7 cellular contexts compared by ENCODE assay signal in the genomic region with DNA sequence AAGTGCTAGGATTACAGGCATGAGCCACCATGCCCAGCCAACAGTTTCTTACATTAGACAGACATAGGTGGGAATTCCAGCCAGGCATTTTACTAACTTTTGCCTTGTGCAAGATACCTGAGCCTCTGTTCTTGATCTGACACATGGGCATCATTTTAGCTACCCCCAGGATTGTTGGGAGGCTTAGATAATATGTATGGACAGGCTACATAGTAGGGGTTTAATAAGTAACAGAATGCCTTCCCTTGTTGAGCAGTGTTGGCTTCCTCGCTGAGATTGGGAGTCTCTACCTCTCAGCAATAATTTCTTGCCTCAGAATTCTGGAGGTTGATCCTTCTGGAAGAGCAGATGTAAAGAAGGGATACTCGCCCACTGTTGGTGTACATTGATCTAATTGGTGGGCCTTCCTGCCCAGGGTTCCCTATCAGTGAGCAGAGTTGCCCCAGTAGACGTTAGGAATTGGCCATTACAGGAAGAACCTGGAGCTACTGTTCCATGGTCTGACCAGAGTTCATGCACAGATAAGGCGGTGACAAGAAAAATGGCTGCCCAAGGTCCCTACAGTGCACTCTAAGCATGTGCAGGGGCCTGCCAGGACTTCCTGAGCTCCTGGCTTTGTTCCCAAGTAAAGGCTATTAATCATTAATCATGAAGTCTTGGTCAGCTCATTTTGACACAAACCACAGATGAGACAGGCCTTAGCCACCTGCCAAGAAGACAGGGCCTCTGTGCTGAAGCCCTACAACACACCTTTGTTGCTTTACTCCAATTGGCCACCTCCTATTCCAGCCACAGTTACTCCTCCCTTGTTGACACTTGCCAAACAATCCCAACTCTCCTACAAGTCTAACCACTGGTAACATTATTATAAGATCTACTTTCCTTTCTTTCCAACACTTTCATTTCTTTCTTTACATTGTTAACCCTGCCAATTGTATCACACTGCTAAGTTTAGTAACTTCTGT. TPM values are rescaled to one million over a fixed set of nuclear protein-coding genes. Genes with fewer than 3 reads are reported as not detected.
DNase-seq lines count a peak whose midpoint lies in the region; ATAC-seq and TF ChIP-seq lines count a peak whose summit lies in the region.

No MANE protein-coding gene starts in this region.

- no peaks in the 10 kb centered on the region for H3K9me3 ChIP-seq in duodenal mucosa (ENCODE audit: control insufficient read depth in 1 of 2, low read length in 2 of 2)

- H3K4me1 Mint-ChIP-seq in progenitor cell of endocrine pancreas (ENCODE audit: low read depth) = peaks cover 30% of the 10 kb centered on the region

- H3K9me3 Mint-ChIP-seq in progenitor cell of endocrine pancreas (ENCODE audit: low read depth) = no peaks in the 10 kb centered on the region

- H3K4me3 ChIP-seq in duodenal mucosa (ENCODE audit: low read depth in 1 of 2, low read length in 2 of 2) = peak overlapping the region in 1 of 2 donors; percentile 19

- peaks cover 9% of the 10 kb centered on the region for H3K36me3 Mint-ChIP-seq in progenitor cell of endocrine pancreas (ENCODE audit: insufficient read depth)

- no peaks in the 10 kb centered on the region for H3K27me3 Mint-ChIP-seq in progenitor cell of endocrine pancreas

- peaks cover 9 to 15% of the 10 kb centered on the region in 2 donors for H3K36me3 ChIP-seq in duodenal mucosa (ENCODE audit: control insufficient read depth in 1 of 2, insufficient read depth in 2 of 2, low read length in 2 of 2)

- peak overlapping the region; percentile 76 for H3K27ac ChIP-seq in duodenal mucosa (ENCODE audit: low read depth, low read length)

- ATAC-seq in GM19452 (IDR thresholded peaks at IDR 0.05; ENCODE audit: unreplicated experiment) (peak; percentile 61), GM21360 (IDR thresholded peaks at IDR 0.05; ENCODE audit: unreplicated experiment) (no peak)

- H3K4me3 Mint-ChIP-seq in progenitor cell of endocrine pancreas (ENCODE audit: low read depth) = no peak overlapping the region

- H3K9ac ChIP-seq in duodenal mucosa (ENCODE audit: low read depth in 1 of 2, low read length in 2 of 2) = peak overlapping the region; percentile 36 to 40

- H3K27ac Mint-ChIP-seq in progenitor cell of endocrine pancreas = peak overlapping the region; percentile 81

- TF ChIP-seq RAD21 in Ishikawa (IDR thresholded peaks at IDR 0.05; ENCODE audit: low read depth) = no peak

- H3K4me1 ChIP-seq in duodenal mucosa (ENCODE audit: control insufficient read depth in 1 of 2, insufficient read depth in 2 of 2, low read length in 2 of 2) = peaks cover 50 to 51% of the 10 kb centered on the region in 2 donors

- no peak for TF ChIP-seq CTCF in progenitor cell of endocrine pancreas (IDR thresholded peaks at IDR 0.05; ENCODE audit: unreplicated experiment)

- DNase-seq in progenitor cell of endocrine pancreas (ENCODE audit: low spot score, unreplicated experiment) (no peak), retina (no peak), SIG-M5 treated with dmso at 0.1 percent for 504 hours (lab: John Stamatoyannopoulos, UW; ENCODE audit: unreplicated experiment) (no peak)

- TF ChIP-seq EP300 in Ishikawa (IDR thresholded peaks at IDR 0.05; ENCODE audit: borderline replicate concordance) = no peak

- H3K27me3 ChIP-seq in duodenal mucosa (ENCODE audit: control insufficient read depth in 1 of 2, insufficient read depth in 2 of 2, low read length in 2 of 2) = no peaks in the 10 kb centered on the region

TF ChIP-seq in Ishikawa, 13 proteins besides CTCF, POLR2A, EP300 and RAD21:
- TF ChIP-seq, protein P1, sequence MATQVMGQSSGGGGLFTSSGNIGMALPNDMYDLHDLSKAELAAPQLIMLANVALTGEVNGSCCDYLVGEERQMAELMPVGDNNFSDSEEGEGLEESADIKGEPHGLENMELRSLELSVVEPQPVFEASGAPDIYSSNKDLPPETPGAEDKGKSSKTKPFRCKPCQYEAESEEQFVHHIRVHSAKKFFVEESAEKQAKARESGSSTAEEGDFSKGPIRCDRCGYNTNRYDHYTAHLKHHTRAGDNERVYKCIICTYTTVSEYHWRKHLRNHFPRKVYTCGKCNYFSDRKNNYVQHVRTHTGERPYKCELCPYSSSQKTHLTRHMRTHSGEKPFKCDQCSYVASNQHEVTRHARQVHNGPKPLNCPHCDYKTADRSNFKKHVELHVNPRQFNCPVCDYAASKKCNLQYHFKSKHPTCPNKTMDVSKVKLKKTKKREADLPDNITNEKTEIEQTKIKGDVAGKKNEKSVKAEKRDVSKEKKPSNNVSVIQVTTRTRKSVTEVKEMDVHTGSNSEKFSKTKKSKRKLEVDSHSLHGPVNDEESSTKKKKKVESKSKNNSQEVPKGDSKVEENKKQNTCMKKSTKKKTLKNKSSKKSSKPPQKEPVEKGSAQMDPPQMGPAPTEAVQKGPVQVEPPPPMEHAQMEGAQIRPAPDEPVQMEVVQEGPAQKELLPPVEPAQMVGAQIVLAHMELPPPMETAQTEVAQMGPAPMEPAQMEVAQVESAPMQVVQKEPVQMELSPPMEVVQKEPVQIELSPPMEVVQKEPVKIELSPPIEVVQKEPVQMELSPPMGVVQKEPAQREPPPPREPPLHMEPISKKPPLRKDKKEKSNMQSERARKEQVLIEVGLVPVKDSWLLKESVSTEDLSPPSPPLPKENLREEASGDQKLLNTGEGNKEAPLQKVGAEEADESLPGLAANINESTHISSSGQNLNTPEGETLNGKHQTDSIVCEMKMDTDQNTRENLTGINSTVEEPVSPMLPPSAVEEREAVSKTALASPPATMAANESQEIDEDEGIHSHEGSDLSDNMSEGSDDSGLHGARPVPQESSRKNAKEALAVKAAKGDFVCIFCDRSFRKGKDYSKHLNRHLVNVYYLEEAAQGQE (IDR thresholded peaks at IDR 0.05; ENCODE audit: low read depth) = no peak
- TF ChIP-seq YY1 (IDR thresholded peaks at IDR 0.05; ENCODE audit: low read depth) (peak; percentile 79), NFIC (IDR thresholded peaks at IDR 0.05) (peak; percentile 81)
- TF ChIP-seq, protein P2, sequence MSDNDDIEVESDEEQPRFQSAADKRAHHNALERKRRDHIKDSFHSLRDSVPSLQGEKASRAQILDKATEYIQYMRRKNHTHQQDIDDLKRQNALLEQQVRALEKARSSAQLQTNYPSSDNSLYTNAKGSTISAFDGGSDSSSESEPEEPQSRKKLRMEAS (IDR thresholded peaks at IDR 0.05) = peak; percentile 52; the same call in 1 of the 2 replicates

RNA-seq across cellular contexts. Expression of a gene that starts 5.0 kb away (rescaled TPM):
- total RNA-seq in progenitor cell of endocrine pancreas = 4.9 and 7.0 TPM in 2 replicates

RNA-seq across cellular contexts. Expression of a gene that starts 7.3 kb away (rescaled TPM):
- total RNA-seq in progenitor cell of endocrine pancreas = 30.5 and 33.0 TPM in 2 replicates

RNA-seq across cellular contexts. Expression of a gene that starts 17.6 kb away (rescaled TPM):
- not detected in 2 replicates for total RNA-seq in progenitor cell of endocrine pancreas

RNA-seq across cellular contexts. Expression of a gene that starts 19.2 kb away (rescaled TPM):
- total RNA-seq in progenitor cell of endocrine pancreas = 13.4 and 17.1 TPM in 2 replicates

RNA-seq across cellular contexts. Expression of a gene that starts 35.9 kb away (rescaled TPM):
- 57.1 and 60.3 TPM in 2 replicates for total RNA-seq in progenitor cell of endocrine pancreas
